10 cellular contexts compared by ENCODE assay signal in genomic region chr20:56788041-56788670, GRCh38.
DNase-seq lines count a peak whose midpoint lies in the region; TF ChIP-seq lines count a peak whose summit lies in the region.
"Had no signal": no experiment of that assay in that cellular context is flagged by ENCODE, and none has a peak within 500 bp of the region (broad histone marks: within the 10 kb centered on the region; RNA-seq: fewer than 3 reads in every experiment).

No MANE protein-coding gene starts in this region.

- H3K27me3 ChIP-seq in GM23248 (replicated peaks; ENCODE audit: insufficient read depth) = no peaks in the 10 kb centered on the region

- H3K27ac ChIP-seq in GM23248 = peak overlapping the region; percentile 93

- peak overlapping the region; percentile 15 for H2AFZ ChIP-seq in GM23248

- no peaks in the 10 kb centered on the region for H3K9me2 ChIP-seq in GM23248 (ENCODE audit: insufficient read depth)

- H3K36me3 ChIP-seq in GM23248 (ENCODE audit: low read depth) = no peaks in the 10 kb centered on the region

- H3F3A ChIP-seq in GM23248 (ENCODE audit: insufficient read depth) = peaks cover 38% of the 10 kb centered on the region

- H4K20me1 ChIP-seq in GM23248 (ENCODE audit: insufficient read depth) = no peaks in the 10 kb centered on the region

- TF ChIP-seq CTCF in fibroblast of pulmonary artery (IDR thresholded peaks at IDR 0.05; ENCODE audit: low read length, missing control alignments) (no peak), retinal pigment epithelial cell (conservative IDR thresholded peaks at IDR 0.05; ENCODE audit: low read depth, low read length) (no peak), GM20000 (IDR thresholded peaks at IDR 0.05; ENCODE audit: extremely low read depth, missing control alignments) (no peak)

- H3K4me3 ChIP-seq in GM23248 (peak overlapping the region; percentile 16; the same call in 1 of the 2 replicates), fibroblast of pulmonary artery (replicated peaks; ENCODE audit: low read depth, low read length) (no peak overlapping the region), retinal pigment epithelial cell (ENCODE audit: low read length) (no peak overlapping the region)

- peak; percentile 95 for DNase-seq in GM23248
- peak; percentile 88 for DNase-seq in SK-MEL-5 (ENCODE audit: low read depth, low spot score)
- DNase-seq in fibroblast of pulmonary artery (ENCODE audit: low read depth) = peak; percentile 99
- peak; percentile 34 for DNase-seq in retinal pigment epithelial cell (ENCODE audit: low read depth)
- no peak for DNase-seq in activated CD8-positive, alpha-beta memory T cell treated with anti-CD3 and anti-CD28 coated beads, Interleukin-2, amount 50 U/mL, for 4 hours
- no peak for DNase-seq in activated naive CD4-positive, alpha-beta T cell treated with anti-CD3 and anti-CD28 coated beads, Interleukin-2, amount 50 U/mL, for 16 hours
- DNase-seq in GM20000 (ENCODE audit: low spot score) = no peak
- no peak for DNase-seq in NCI-H524 treated with DMSO at 0.1 percent for 48 hours (lab: John Stamatoyannopoulos, UW)
- DNase-seq: activated T-cell treated with anti-CD3 and anti-CD28 coated beads for 4 hours; NK-92 treated with Interleukin-12 subunit alpha and Interleukin-12 subunit beta, amount 100 ng/mL, for 24 hours had no signal

- H3K4me1 ChIP-seq in GM23248 (ENCODE audit: insufficient read depth) = peaks cover 28% of the 10 kb centered on the region

- WGBS in GM23248 (ENCODE audit: low coverage in 1 of 2, low lambda C conversion rate in 2 of 2, missing lambda C conversion rate in 2 of 2), 2 experiments = 26 to 30% methylated on average over 7 of the region's 7 CpGs

- in situ Hi-C loops in GM23248 (cut with MboI) (no loop called here), SK-MEL-5 (cut with HindIII; ENCODE audit: low pct_unique_long_range_greater_than_20kb, low sequenced_read_pairs) (no loop called here)

- H3K79me2 ChIP-seq in GM23248 (ENCODE audit: insufficient read depth) = no peaks in the 10 kb centered on the region

- peak overlapping the region; percentile 69 for H3K9ac ChIP-seq in GM23248

- H3K4me2 ChIP-seq in GM23248 (ENCODE audit: unreplicated experiment) = peak overlapping the region; percentile 62

- H3K9me3 ChIP-seq in GM23248 (ENCODE audit: low read depth) = no peaks in the 10 kb centered on the region

Comparison
In these comparisons a context has a peak if more than half of its experiments do, and no peak if none do; other contexts are left out.
1. DNase-seq: peak in GM23248 (single experiment), SK-MEL-5 (single experiment), fibroblast of pulmonary artery (single experiment) and retinal pigment epithelial cell (single experiment); none in activated CD8-positive, alpha-beta memory T cell treated with anti-CD3 and anti-CD28 coated beads, Interleukin-2, amount 50 U/mL, for 4 hours (single experiment), activated naive CD4-positive, alpha-beta T cell treated with anti-CD3 and anti-CD28 coated beads, Interleukin-2, amount 50 U/mL, for 16 hours (single experiment), GM20000 (single experiment) and NCI-H524 treated with DMSO at 0.1 percent for 48 hours (single experiment).